Comparison of ENCODE assay signal across 8 cellular contexts in the genomic region with DNA sequence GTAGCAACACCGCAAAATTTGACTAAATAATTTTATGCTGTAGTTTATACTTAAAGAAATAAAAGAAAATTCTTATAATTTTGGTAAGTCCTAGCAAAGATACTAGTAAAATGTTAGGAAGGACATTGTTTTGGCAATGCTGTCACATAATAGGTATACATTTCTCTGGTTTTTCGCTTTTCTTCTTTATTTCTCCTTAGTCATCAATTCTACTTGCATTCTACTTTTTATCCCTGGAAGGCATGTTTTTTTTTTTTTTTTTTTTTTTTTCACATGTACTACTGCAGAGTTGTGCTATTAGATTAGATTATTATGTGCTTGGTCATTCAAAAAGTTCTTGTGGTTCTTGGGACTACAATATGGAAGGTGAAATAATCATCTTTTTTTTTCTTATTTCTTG.
"Had no signal": no experiment of that assay in that cellular context is flagged by ENCODE, and none has a peak within 500 bp of the region (broad histone marks: within the 10 kb centered on the region; RNA-seq: fewer than 3 reads in every experiment).

No MANE protein-coding gene starts in this region.

- H3K4me3 ChIP-seq: GM23248, HAP-1 had no signal

- H3K36me3 ChIP-seq: HAP-1 had no signal

- H3K4me1 ChIP-seq: HAP-1 had no signal

- DNase-seq: GM23248, GOT3, H7, HFFc6, KG1 had no signal

- ATAC-seq: HCT116 had no signal

- H2AFZ ChIP-seq: GM23248 had no signal

- H3K27ac ChIP-seq: GM23248, HL-60 had no signal

- H3K9me3 ChIP-seq: HAP-1 had no signal

- H3K9ac ChIP-seq: GM23248 had no signal
